8 cellular contexts compared by ENCODE assay signal in genomic region chr12:46265734-46266133, GRCh38. TPM values are rescaled to one million over a fixed set of nuclear protein-coding genes. Genes with fewer than 3 reads are reported as not detected.
A peak's percentile ranks its signal among the peaks of the same experiment; 100 is the strongest.
DNase-seq lines count a peak whose midpoint lies in the region; ATAC-seq and TF ChIP-seq lines count a peak whose summit lies in the region.

No MANE protein-coding gene starts in this region.

- no peak for TF ChIP-seq EP300 in gastroesophageal sphincter (IDR thresholded peaks at IDR 0.05)

- DNase-seq in left ventricle myocardium inferior (no peak), Right ventricle myocardium superior (no peak), MM.1S (no peak), thyroid gland (no peak), aorta (no peak), DMS79 (lab: John Stamatoyannopoulos, UW) (no peak)

- peaks cover 79% of the 10 kb centered on the region for H3K79me2 ChIP-seq in MM.1S (ENCODE audit: low read length)

- H2AFZ ChIP-seq in MM.1S (ENCODE audit: low read length): no peak overlapping the region

- peak overlapping the region; percentile 93 for H3K4me2 ChIP-seq in MM.1S (ENCODE audit: low read depth, low read length)

- no peak overlapping the region for H3K9ac ChIP-seq in MM.1S (ENCODE audit: low read length)

- 35 to 68% methylated on average over 3 of the region's 3 CpGs for WGBS in gastroesophageal sphincter (ENCODE audit: low coverage in 1 of 2), 2 donors
- 90 to 91% methylated on average over 3 of the region's 3 CpGs for WGBS in thyroid gland, 2 donors
- 92 to 95% methylated on average over 3 of the region's 3 CpGs for WGBS in aorta, 2 donors

- H3K4me1 ChIP-seq in left ventricle myocardium inferior: peaks cover 83% of the 10 kb centered on the region
- peaks cover 22% of the 10 kb centered on the region for H3K4me1 ChIP-seq in MM.1S (ENCODE audit: low read length)
- H3K4me1 ChIP-seq in gastroesophageal sphincter: peaks cover 7 to 76% (median 9%) of the 10 kb centered on the region in 3 donors
- peaks cover 55 to 61% of the 10 kb centered on the region in 2 donors for H3K4me1 ChIP-seq in thyroid gland
- H3K4me1 ChIP-seq in aorta (ENCODE audit: control insufficient read depth in 1 of 2, insufficient read depth in 2 of 2, low read length in 2 of 2): peaks cover 0 to 2% of the 10 kb centered on the region in 2 donors

- TF ChIP-seq CTCF in left ventricle myocardium inferior (IDR thresholded peaks at IDR 0.05; ENCODE audit: borderline replicate concordance): no peak
- TF ChIP-seq CTCF in MM.1S (IDR thresholded peaks at IDR 0.05; ENCODE audit: low read length): no peak
- no peak for TF ChIP-seq CTCF in gastroesophageal sphincter (IDR thresholded peaks at IDR 0.05)
- TF ChIP-seq CTCF in thyroid gland (IDR thresholded peaks at IDR 0.05): no peak

- peak overlapping the region; percentile 77 for H3K4me3 ChIP-seq in left ventricle myocardium inferior
- H3K4me3 ChIP-seq in MM.1S (ENCODE audit: low read length): peak overlapping the region; percentile 96; the same call in 1 of the 2 replicates
- peak overlapping the region; percentile 63 to 69 for H3K4me3 ChIP-seq in gastroesophageal sphincter
- no peak overlapping the region for H3K4me3 ChIP-seq in thyroid gland (replicated peaks in 1 of 3)
- no peak overlapping the region for H3K4me3 ChIP-seq in aorta (ENCODE audit: low read length in 2 of 2)

- ATAC-seq in Right ventricle myocardium superior (ENCODE audit: poor library complexity) (no peak), gastroesophageal sphincter (no peak), aorta (ENCODE audit: low FRiP score) (no peak), GM19395 (IDR thresholded peaks at IDR 0.05; ENCODE audit: unreplicated experiment) (no peak)

- intact Hi-C loops in left ventricle myocardium inferior (cut with micrococcal nuclease): loop anchor here (10.0 kb wide), 1 partner anchor 61 kb away; no protein-coding TSS in a partner anchor
- intact Hi-C loops in Right ventricle myocardium superior (cut with DNase I): loop anchor here (10.0 kb wide), 1 partner anchor 51 kb away; no protein-coding TSS in a partner anchor
- intact Hi-C loops in thyroid gland (cut with DNase I): no loop called here
- intact Hi-C loops in aorta (cut with DNase I): loop anchor here in 1 of 2 donors (5.0 kb wide), 2 partner anchors 43 to 103 kb away; no protein-coding TSS in a partner anchor

- H3K27me3 ChIP-seq in left ventricle myocardium inferior (ENCODE audit: low read depth) (peaks cover 37% of the 10 kb centered on the region), MM.1S (replicated peaks; ENCODE audit: insufficient read depth, low read length) (no peaks in the 10 kb centered on the region), gastroesophageal sphincter (peaks cover 7% of the 10 kb centered on the region), thyroid gland (no peaks in the 10 kb centered on the region), aorta (ENCODE audit: control insufficient read depth in 1 of 2, insufficient read depth in 2 of 2, low read length in 1 of 2) (no peaks in the 10 kb centered on the region)

- no peaks in the 10 kb centered on the region for H3K9me3 ChIP-seq in left ventricle myocardium inferior (replicated peaks)
- H3K9me3 ChIP-seq in MM.1S (replicated peaks; ENCODE audit: insufficient read depth, low read length): no peaks in the 10 kb centered on the region
- no peaks in the 10 kb centered on the region for H3K9me3 ChIP-seq in gastroesophageal sphincter
- no peaks in the 10 kb centered on the region for H3K9me3 ChIP-seq in thyroid gland
- H3K9me3 ChIP-seq in aorta (ENCODE audit: control insufficient read depth, low read length): no peaks in the 10 kb centered on the region

- H3K9me2 ChIP-seq in MM.1S (replicated peaks; ENCODE audit: insufficient read depth, low read length): no peaks in the 10 kb centered on the region

- H3K27ac ChIP-seq in left ventricle myocardium inferior (replicated peaks) (peak overlapping the region; percentile 86), MM.1S (ENCODE audit: low read length) (no peak overlapping the region), gastroesophageal sphincter (peak overlapping the region; percentile 89 to 95 (median 91)), thyroid gland (peak overlapping the region in 2 of 3 donors; percentile 84 to 89), aorta (ENCODE audit: low read depth in 1 of 2, low read length in 2 of 2) (no peak overlapping the region)

- H3K36me3 ChIP-seq in left ventricle myocardium inferior: no peaks in the 10 kb centered on the region
- H3K36me3 ChIP-seq in MM.1S (replicated peaks; ENCODE audit: insufficient read depth, low read length): no peaks in the 10 kb centered on the region
- no peaks in the 10 kb centered on the region for H3K36me3 ChIP-seq in gastroesophageal sphincter
- no peaks in the 10 kb centered on the region for H3K36me3 ChIP-seq in thyroid gland
- H3K36me3 ChIP-seq in aorta (ENCODE audit: control insufficient read depth in 1 of 2, insufficient read depth in 2 of 2, low read length in 1 of 2): no peaks in the 10 kb centered on the region

- peaks cover 22% of the 10 kb centered on the region for H4K20me1 ChIP-seq in MM.1S (ENCODE audit: insufficient read depth, low read length)

- no peak for TF ChIP-seq POLR2A in gastroesophageal sphincter (IDR thresholded peaks at IDR 0.05)
- TF ChIP-seq POLR2A in thyroid gland (IDR thresholded peaks at IDR 0.05): no peak

- peaks cover 10% of the 10 kb centered on the region; the same call in 1 of the 2 replicates for H3F3A ChIP-seq in MM.1S (ENCODE audit: insufficient read depth, low read length)

RNA-seq across cellular contexts. Expression of gene SLC38A1, which starts 3.1 kb away (rescaled TPM):
- total RNA-seq in left ventricle myocardium inferior (134 TPM), Right ventricle myocardium superior (136 TPM), gastroesophageal sphincter (100 to 1,000 TPM; 175 to 273 (median 195) TPM), thyroid gland (100 to 1,000 TPM; 101 to 282 (median 120) TPM), aorta (10 to 100 TPM; 30.8 to 66.2 TPM)
- 1 to 10 TPM; 4.2 to 4.5 TPM for polyA plus RNA-seq in aorta

Comparison
In these comparisons a context has a peak if more than half of its experiments do, and no peak if none do; other contexts are left out.
1. H3K27ac ChIP-seq: peak in left ventricle myocardium inferior (single experiment), gastroesophageal sphincter (4 of 4) and thyroid gland (2 of 3); none in MM.1S (single experiment) and aorta (0 of 2).
2. H3K4me3 ChIP-seq: peak in left ventricle myocardium inferior (single experiment), MM.1S (single experiment) and gastroesophageal sphincter (2 of 2); none in thyroid gland (0 of 3) and aorta (0 of 2).